In the genomic region with DNA sequence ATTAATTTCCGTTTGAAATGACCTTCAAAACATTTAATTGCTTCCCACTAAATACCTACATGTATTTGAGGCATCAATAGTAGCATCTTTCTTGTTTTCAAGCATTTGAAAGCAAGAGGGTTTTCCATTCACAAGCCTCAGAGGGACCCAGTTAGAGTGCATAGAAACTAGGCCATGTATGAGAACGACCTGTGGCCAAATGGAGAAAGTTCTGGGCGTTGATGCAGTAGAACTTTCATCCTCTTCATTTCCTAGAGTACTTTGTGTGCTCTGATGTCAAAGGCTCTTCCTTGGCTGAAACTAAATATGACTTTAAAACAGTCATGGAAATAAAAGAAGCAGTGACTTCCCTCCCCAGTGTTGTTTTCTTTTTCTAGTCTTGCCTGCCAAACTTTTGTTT, we compare ENCODE assay signal across 9 cellular contexts. TPM values are rescaled to one million over a fixed set of nuclear protein-coding genes. Genes with fewer than 3 reads are reported as not detected.
DNase-seq lines count a peak whose midpoint lies in the region; ATAC-seq, FAIRE-seq and TF ChIP-seq lines count a peak whose summit lies in the region.
"Had no signal": no experiment of that assay in that cellular context is flagged by ENCODE, and none has a peak within 500 bp of the region (broad histone marks: within the 10 kb centered on the region; RNA-seq: fewer than 3 reads in every experiment).

No MANE protein-coding gene starts in this region.

- no peak for TF ChIP-seq RAD21 in HepG2 (CRISPR knock-in tag; IDR thresholded peaks at IDR 0.05)

- H3K4me1 ChIP-seq in HepG2 (ENCODE audit: insufficient read depth, low read length) (peaks cover 30% of the 10 kb centered on the region), right lobe of liver (peaks cover 0 to 21% (median 2%) of the 10 kb centered on the region in 4 donors), astrocyte (ENCODE audit: insufficient read depth, low read length) (peaks cover 10% of the 10 kb centered on the region), vagina (peaks cover 20% of the 10 kb centered on the region)

- 0 out of 2 replicates have a peak overlapping the region, but pooled peaks have one; percentile 81 for H3K9ac ChIP-seq in HepG2 (ENCODE audit: insufficient read depth, low read depth, low read length)
- H3K9ac ChIP-seq in astrocyte (ENCODE audit: low read length): peak overlapping the region; percentile 95

- H2AFZ ChIP-seq in HepG2 (ENCODE audit: low read length) (no peak overlapping the region), astrocyte (ENCODE audit: low read depth, low read length) (no peak overlapping the region)

- H3K79me2 ChIP-seq in HepG2 (ENCODE audit: insufficient read depth, low read length): no peaks in the 10 kb centered on the region
- peaks cover 15% of the 10 kb centered on the region for H3K79me2 ChIP-seq in astrocyte (ENCODE audit: insufficient read depth, low read length)

- no peak overlapping the region for H3K4me3 ChIP-seq in HepG2 (replicated peaks in 1 of 3; ENCODE audit: insufficient read depth in 1 of 3, low read depth in 2 of 3, low read length in 3 of 3)
- no peak overlapping the region for H3K4me3 ChIP-seq in right lobe of liver
- no peak overlapping the region for H3K4me3 ChIP-seq in astrocyte (ENCODE audit: insufficient read depth, low read depth, low read length)
- peak overlapping the region in 1 of 2 donors; percentile 60 for H3K4me3 ChIP-seq in vagina

- DNase-seq in HepG2 (ENCODE audit: low spot score): no peak
- no peak for DNase-seq in right lobe of liver
- DNase-seq in astrocyte (ENCODE audit: low read depth): no peak
- DNase-seq in nephron progenitor cell: no peak
- no peak for DNase-seq in vagina (ENCODE audit: extremely low spot score in 2 of 2)
- DNase-seq in OCI-M1 (lab: John Stamatoyannopoulos, UW): no peak
- DNase-seq: SHP77 had no signal

- no peaks in the 10 kb centered on the region for H3K9me3 Mint-ChIP-seq in astrocyte (ENCODE audit: unreplicated experiment)
- peaks cover 5% of the 10 kb centered on the region for H3K9me3 Mint-ChIP-seq in nephron progenitor cell

- FAIRE-seq in HepG2 (lab: Jason Lieb, UNC): no peak
- FAIRE-seq in astrocyte (lab: Jason Lieb, UNC): no peak

- no peak overlapping the region for H3K4me2 ChIP-seq in HepG2 (ENCODE audit: low read depth, low read length)
- peak overlapping the region; percentile 88 for H3K4me2 ChIP-seq in astrocyte (ENCODE audit: low read length)

- H3K27me3 ChIP-seq in HepG2 (ENCODE audit: control insufficient read depth in 1 of 2, insufficient read depth in 2 of 2, low read length in 2 of 2) (peaks cover 0 to 4% of the 10 kb centered on the region in 2 experiments; a peak in 1 of 5 replicates), right lobe of liver (no peaks in the 10 kb centered on the region), astrocyte (ENCODE audit: insufficient read depth, low read length) (no peaks in the 10 kb centered on the region), vagina (no peaks in the 10 kb centered on the region)

- intact Hi-C loops in HepG2 (cut with micrococcal nuclease; ENCODE audit: unreplicated experiment) (loop anchor here (5.0 kb wide), 1 partner anchor 204 kb away; no protein-coding TSS in a partner anchor), right lobe of liver (cut with DNase I) (loop anchor here in 1 of 2 donors (10.0 kb wide), 2 partner anchors 71 to 201 kb away; partner anchors contain the start of gene PCNX4), vagina (cut with DNase I) (no loop called here)

- H4K20me1 ChIP-seq in HepG2 (ENCODE audit: insufficient read depth, low read length) (no peaks in the 10 kb centered on the region), astrocyte (ENCODE audit: insufficient read depth, low read length) (no peaks in the 10 kb centered on the region)

- no peak overlapping the region for H3K27ac ChIP-seq in HepG2 (ENCODE audit: extremely low read length, insufficient read depth, low read length)
- no peak overlapping the region for H3K27ac ChIP-seq in right lobe of liver
- H3K27ac ChIP-seq in astrocyte (ENCODE audit: low read depth, low read length): no peak overlapping the region
- H3K27ac ChIP-seq in vagina: peak overlapping the region; percentile 96

- no peak for TF ChIP-seq EP300 in HepG2 (IDR thresholded peaks at IDR 0.05; ENCODE audit: low read depth in 2 of 2, low read length in 2 of 2)
- no peak for TF ChIP-seq EP300 in HepG2 (CRISPR knock-in tag; IDR thresholded peaks at IDR 0.05; ENCODE audit: borderline replicate concordance)

- H3K4me3 Mint-ChIP-seq in astrocyte (ENCODE audit: unreplicated experiment) (peak overlapping the region; percentile 83), nephron progenitor cell (peak overlapping the region; percentile 79)

- no peaks in the 10 kb centered on the region for H3K9me3 ChIP-seq in HepG2 (ENCODE audit: low read length)
- no peaks in the 10 kb centered on the region for H3K9me3 ChIP-seq in right lobe of liver
- no peaks in the 10 kb centered on the region for H3K9me3 ChIP-seq in astrocyte (ENCODE audit: insufficient read depth, low read depth, low read length)
- no peaks in the 10 kb centered on the region for H3K9me3 ChIP-seq in vagina

- 5% methylated on average over 3 of the region's 3 CpGs for WGBS in HepG2 (ENCODE audit: low lambda C conversion rate)
- WGBS in right lobe of liver (ENCODE audit: insufficient coverage, low coverage, low lambda C conversion rate, missing lambda C conversion rate): 51% methylated on average over 3 of the region's 3 CpGs

- ATAC-seq in HepG2: no peak
- no peak for ATAC-seq in right lobe of liver
- ATAC-seq in GM18511 (IDR thresholded peaks at IDR 0.05; ENCODE audit: unreplicated experiment): no peak
- ATAC-seq in GM21390 (IDR thresholded peaks at IDR 0.05; ENCODE audit: unreplicated experiment): no peak

- H3K36me3 ChIP-seq in HepG2 (replicated peaks in 1 of 2; ENCODE audit: control insufficient read depth in 1 of 2, insufficient read depth in 2 of 2, low read length in 2 of 2) (no peaks in the 10 kb centered on the region), right lobe of liver (no peaks in the 10 kb centered on the region), astrocyte (ENCODE audit: insufficient read depth, low read length) (no peaks in the 10 kb centered on the region), vagina (no peaks in the 10 kb centered on the region)

- CTCF ChIA-PET in HepG2 (lab: Yijun Ruan, JAX; ENCODE audit: low intra/inter-chr PET ratio, low total read pairs): interaction anchor here (1.6 kb wide), 1 partner anchor 102 kb away, joined by 7 read pairs; no protein-coding TSS in a partner anchor

- TF ChIP-seq CTCF in HepG2 (CRISPR knock-in tag; IDR thresholded peaks at IDR 0.05): no peak
- no peak for TF ChIP-seq CTCF in right lobe of liver (IDR thresholded peaks at IDR 0.05)
- TF ChIP-seq CTCF in astrocyte (IDR thresholded peaks at IDR 0.05; ENCODE audit: insufficient read depth, low read depth, low read length): no peak
- no peak for TF ChIP-seq CTCF in nephron progenitor cell (IDR thresholded peaks at IDR 0.05)
- TF ChIP-seq CTCF in vagina (IDR thresholded peaks at IDR 0.05): no peak

- TF ChIP-seq POLR2A in HepG2 (IDR thresholded peaks at IDR 0.05; ENCODE audit: insufficient read depth in 1 of 2, low read depth in 2 of 2, low read length in 2 of 2): no peak
- no peak for TF ChIP-seq POLR2A in right lobe of liver (IDR thresholded peaks at IDR 0.05)
- peak in 1 of 2 donors; percentile 8 for TF ChIP-seq POLR2A in vagina (IDR thresholded peaks at IDR 0.05)

- POLR2A ChIA-PET in HepG2 (lab: Yijun Ruan, JAX): interaction anchor here (1.6 to 1.7 kb wide), 2 partner anchors 74 to 82 kb away, joined by 9 to 11 read pairs; partner anchors contain the start of genes PCNX4 and PPM1A

- no TSS peak for BruUV-seq in HepG2 (replicated peaks; lab: Mats Ljungman, UMichigan)

- H3K4me1 Mint-ChIP-seq in astrocyte (ENCODE audit: low read depth, unreplicated experiment) (peaks cover 4% of the 10 kb centered on the region), nephron progenitor cell (peaks cover 42% of the 10 kb centered on the region)

- H3K36me3 Mint-ChIP-seq in astrocyte (ENCODE audit: low read depth, unreplicated experiment) (peaks cover 5% of the 10 kb centered on the region), nephron progenitor cell (ENCODE audit: low read depth) (peaks cover 5% of the 10 kb centered on the region)

- in situ Hi-C loops in HepG2 (cut with HindIII; ENCODE audit: extremely low pct_ligation_motif_present, low pct_unique_long_range_greater_than_20kb): no loop called here

- H3K27ac Mint-ChIP-seq in astrocyte (ENCODE audit: unreplicated experiment) (no peak overlapping the region), nephron progenitor cell (no peak overlapping the region)

- H3K27me3 Mint-ChIP-seq in astrocyte (ENCODE audit: low read depth, unreplicated experiment) (no peaks in the 10 kb centered on the region), nephron progenitor cell (ENCODE audit: low read depth, poor library complexity) (peaks cover 6% of the 10 kb centered on the region)

TF ChIP-seq in HepG2, 621 proteins besides CTCF, POLR2A, EP300 and RAD21 (continues in another document):
- TF ChIP-seq SP2 (CRISPR knock-in tag; IDR thresholded peaks at IDR 0.05) (no peak), ZNF772 (CRISPR knock-in tag; IDR thresholded peaks at IDR 0.05) (no peak)

RNA-seq across cellular contexts. Expression of gene DHRS7, which starts 0.9 kb away (rescaled TPM):
- total RNA-seq in HepG2 (2016; rRNA removed; fragmentation: Illumina TruSeq; extraction: Trizol) (25.2 and 44.4 TPM in 2 replicates), right lobe of liver (100 to 1,000 TPM in 4 of 6 experiments, 10 to 100 TPM in 2; 65.0 to 153 (median 116) TPM), astrocyte (57.3 and 62.5 TPM in 2 replicates), vagina (43.0 TPM)
- 7.9 and 8.6 TPM in 2 replicates for total RNA-seq in HepG2 (2016; cell fraction: cytosol; rRNA removed; fragmentation: Illumina TruSeq; extraction: Trizol; ENCODE audit: low read depth)
- 26.3 and 40.3 TPM in 2 replicates for total RNA-seq in HepG2 (2016; cell fraction: insoluble cytoplasmic fraction; rRNA removed; fragmentation: Illumina TruSeq; extraction: Trizol)
- 9.4 and 10.7 TPM in 2 replicates for total RNA-seq in HepG2 (2016; cell fraction: membrane; rRNA removed; fragmentation: Illumina TruSeq; extraction: Trizol)
- total RNA-seq in HepG2 (2016; cell fraction: nucleus; rRNA removed; fragmentation: Illumina TruSeq; extraction: Trizol): 30.8 and 35.0 TPM in 2 replicates
- 17.0 and 20.8 TPM in 2 replicates for polyA plus RNA-seq in HepG2 (2011; rRNA removed)
- 19.3 and 24.1 TPM in 2 replicates for polyA plus RNA-seq in HepG2 (2011; cell fraction: cytosol; rRNA removed)
- 9.2 and 12.0 TPM in 2 replicates for polyA plus RNA-seq in HepG2 (2011; cell fraction: nucleus; rRNA removed)
- 23.8 and 32.5 TPM in 2 replicates for polyA plus RNA-seq in HepG2 (2012)
- polyA plus RNA-seq in HepG2 (2016; cell fraction: cytosol; fragmentation: Illumina TruSeq; extraction: Trizol; ENCODE audit: low read depth): 6.4 and 6.9 TPM in 2 replicates
- 21.8 and 23.9 TPM in 2 replicates for polyA plus RNA-seq in HepG2 (2016; cell fraction: insoluble cytoplasmic fraction; fragmentation: Illumina TruSeq; extraction: Trizol; ENCODE audit: low read depth)
- polyA plus RNA-seq in HepG2 (2016; cell fraction: membrane; fragmentation: Illumina TruSeq; extraction: Trizol; ENCODE audit: low read depth): 8.3 and 8.6 TPM in 2 replicates
- polyA plus RNA-seq in HepG2 (2016; cell fraction: nucleus; fragmentation: Illumina TruSeq; extraction: Trizol; ENCODE audit: insufficient read depth, low read depth): 38.7 and 45.9 TPM in 2 replicates
- 9.0 and 23.9 TPM in 2 replicates for polyA minus RNA-seq in HepG2 (2011; rRNA and poly(A)+ RNA removed; ENCODE audit: low replicate concordance)
- 15.3 and 15.4 TPM in 2 replicates for polyA minus RNA-seq in HepG2 (2011; cell fraction: cytosol; rRNA and poly(A)+ RNA removed)
- polyA minus RNA-seq in HepG2 (2011; cell fraction: nucleus; rRNA and poly(A)+ RNA removed): 11.6 and 15.4 TPM in 2 replicates
